Comparison of ENCODE assay signal across 13 cellular contexts in the genomic region with DNA sequence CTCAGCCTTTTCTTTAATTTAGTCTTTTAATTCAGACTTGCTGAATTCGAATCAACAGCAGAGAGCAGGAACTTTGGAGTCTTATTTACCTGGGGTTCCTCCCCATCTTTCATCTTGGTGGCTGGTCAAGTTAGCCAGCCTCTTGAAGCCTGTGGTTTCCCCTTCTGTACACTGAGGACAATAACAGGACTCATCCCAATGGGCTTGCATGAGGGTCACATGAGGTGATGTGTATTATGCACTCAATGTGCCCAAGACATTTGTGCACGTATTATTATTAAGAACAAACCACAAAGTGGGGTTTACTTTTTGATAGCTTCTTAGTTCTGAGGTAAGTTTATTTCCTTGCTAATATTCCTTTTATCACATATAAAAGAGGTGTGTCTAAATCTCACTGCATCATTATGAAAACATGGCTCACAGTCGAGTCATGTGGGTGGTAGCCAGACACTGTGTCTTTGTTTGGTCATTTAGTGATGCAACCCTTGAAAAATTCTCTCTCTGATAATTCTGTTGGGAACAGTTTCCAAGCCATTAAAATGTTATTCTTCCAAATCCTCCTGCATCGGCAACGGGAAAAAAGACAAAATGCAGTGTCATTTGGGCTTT.
DNase-seq lines count a peak whose midpoint lies in the region; ATAC-seq and FAIRE-seq lines count a peak whose summit lies in the region.
"Had no signal": no experiment of that assay in that cellular context is flagged by ENCODE, and none has a peak within 500 bp of the region (broad histone marks: within the 10 kb centered on the region; RNA-seq: fewer than 3 reads in every experiment).

No MANE protein-coding gene starts in this region.

- FAIRE-seq in RCC 7860 (lab: Jason Lieb, UNC): peak; percentile 90

- H3K36me3 ChIP-seq in mesodermal cell (ENCODE audit: control insufficient read depth, insufficient read depth, low read length): no peaks in the 10 kb centered on the region

- 79 to 93% methylated on average over 2 to 3 of the region's 5 CpGs for WGBS in mesodermal cell (ENCODE audit: insufficient coverage in 2 of 2), 2 experiments

- H3K9me3 ChIP-seq in mesodermal cell (ENCODE audit: control insufficient read depth, low read length): no peaks in the 10 kb centered on the region

- peak; percentile 66 for DNase-seq in AG08396 (ENCODE audit: low spot score)
- DNase-seq in RCC 7860 (ENCODE audit: low spot score): peak; percentile 83
- peak; percentile 29 for DNase-seq in epithelial cell of prostate (ENCODE audit: low read depth, low spot score)
- DNase-seq in NAMALWA (ENCODE audit: low spot score): no peak
- no peak for DNase-seq in KG1 (lab: John Stamatoyannopoulos, UW)
- DNase-seq: CD4-positive, alpha-beta T cell; effector CD8-positive, alpha-beta T cell; NCI-H1436 treated with DMSO at 0.1 percent for 48 hours; SIG-M5; stimulated activated CD4-positive, alpha-beta T cell treated with anti-CD3 and anti-CD28 coated beads, Interleukin-2, amount 100 ng/mL, for 48 hours had no signal

- H3K27ac ChIP-seq in epithelial cell of prostate (peak overlapping the region; percentile 61), mesodermal cell (ENCODE audit: low read depth, low read length, severe bottlenecking) (peak overlapping the region; percentile 73)

- peaks cover 15% of the 10 kb centered on the region for H3K4me1 ChIP-seq in mesodermal cell (ENCODE audit: control insufficient read depth, insufficient read depth, low read length, poor library complexity, severe bottlenecking)

- no peak overlapping the region for H3K4me3 ChIP-seq in mesodermal cell (ENCODE audit: extremely low read depth, insufficient read depth, low read length, poor library complexity, severe bottlenecking)

- no peak for ATAC-seq in HG03025 (IDR thresholded peaks at IDR 0.05; ENCODE audit: low FRiP score, unreplicated experiment)
- ATAC-seq in HG02970 (IDR thresholded peaks at IDR 0.05; ENCODE audit: low FRiP score, unreplicated experiment): no peak

Comparison
In these comparisons a context has a peak if more than half of its experiments do, and no peak if none do; other contexts are left out.
1. DNase-seq: peak in AG08396 (single experiment), RCC 7860 (single experiment) and epithelial cell of prostate (single experiment); none in NAMALWA (single experiment) and KG1 (single experiment).